ENCODE assay signal across 7 cellular contexts in genomic region chr14:91416744-91417133, GRCh38. TPM values are rescaled to one million over a fixed set of nuclear protein-coding genes. Genes with fewer than 3 reads are reported as not detected.
DNase-seq lines count a peak whose midpoint lies in the region; ATAC-seq and TF ChIP-seq lines count a peak whose summit lies in the region.

No MANE protein-coding gene starts in this region.

- H3K27ac ChIP-seq in prostate gland, result peak overlapping the region; percentile 75 to 79

- no peak for ATAC-seq in GM21717 (IDR thresholded peaks at IDR 0.05; ENCODE audit: unreplicated experiment)

- TF ChIP-seq CTCF in fibroblast of pulmonary artery (IDR thresholded peaks at IDR 0.05; ENCODE audit: low read length, missing control alignments) (no peak), prostate gland (IDR thresholded peaks at IDR 0.05) (no peak)

- no peak for TF ChIP-seq POLR2A in prostate gland (IDR thresholded peaks at IDR 0.05)

- in situ Hi-C loops in HAP-1 (cut with MboI; ENCODE audit: low sequenced_read_pairs), result no loop called here

- H3K4me1 ChIP-seq in HAP-1 (peaks cover 9% of the 10 kb centered on the region), prostate gland (replicated peaks) (peaks cover 7% of the 10 kb centered on the region)

- H3K36me3 ChIP-seq in HAP-1 (replicated peaks), result peaks cover 22% of the 10 kb centered on the region
- H3K36me3 ChIP-seq in prostate gland, result no peaks in the 10 kb centered on the region

- H3K9me3 ChIP-seq in HAP-1 (no peaks in the 10 kb centered on the region), prostate gland (no peaks in the 10 kb centered on the region)

- DNase-seq in HAP-1 (ENCODE audit: low spot score in 2 of 2) (peak in 1 of 2 experiments; percentile 55), RPMI8226 (peak; percentile 32), fibroblast of pulmonary artery (ENCODE audit: low read depth) (no peak), prostate gland (ENCODE audit: low spot score) (peak; percentile 46), middle frontal gyrus (ENCODE audit: extremely low spot score, low spot score) (no peak), NCI-H1048 (lab: John Stamatoyannopoulos, UW) (no peak)

- H3K27me3 ChIP-seq in HAP-1 (ENCODE audit: low read depth), result no peaks in the 10 kb centered on the region
- H3K27me3 ChIP-seq in prostate gland (replicated peaks; ENCODE audit: insufficient read depth), result no peaks in the 10 kb centered on the region

- intact Hi-C loops in prostate gland (cut with DNase I), result no loop called here

- H3K4me3 ChIP-seq in HAP-1 (peak overlapping the region; percentile 72), fibroblast of pulmonary artery (replicated peaks; ENCODE audit: low read depth, low read length) (peak overlapping the region; percentile 28), prostate gland (peak overlapping the region; percentile 61 to 65)

- 12% methylated on average over 20 of the region's 20 CpGs for WGBS in prostate gland

RNA-seq across cellular contexts. Expression of gene CCDC88C, which starts 0.9 kb away (rescaled TPM):
- total RNA-seq in prostate gland, result 10 to 100 TPM; 32.5 to 54.4 TPM

Comparison
In these comparisons a context has a peak if more than half of its experiments do, and no peak if none do; other contexts are left out.
1. DNase-seq: peak in RPMI8226 (single experiment) and prostate gland (single experiment); none in fibroblast of pulmonary artery (single experiment), middle frontal gyrus (single experiment) and NCI-H1048 (single experiment).
2. Peak in every context shown above with its lines, with median percentiles within 50 percentile points of each other: H3K4me3 ChIP-seq.